17 cellular contexts compared by ENCODE assay signal in the genomic region with DNA sequence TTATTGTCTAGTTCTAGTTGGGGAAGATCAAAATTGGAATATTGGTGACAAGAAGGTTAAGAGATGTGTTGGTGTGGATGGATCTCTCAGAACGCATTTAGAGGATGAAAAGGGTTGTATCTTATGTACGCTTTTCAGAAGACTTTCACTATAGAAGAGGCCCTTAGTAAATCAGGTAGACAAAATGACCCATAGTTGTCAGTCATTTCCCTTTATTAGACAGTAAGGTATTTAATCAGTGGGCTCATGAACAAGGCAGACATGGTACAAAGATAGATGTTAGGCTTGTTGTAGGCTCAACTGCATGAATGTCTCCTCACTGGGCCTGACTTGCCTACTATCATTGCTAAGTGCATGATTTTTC.
A peak's percentile ranks its signal among the peaks of the same experiment; 100 is the strongest.
DNase-seq lines count a peak whose midpoint lies in the region; ATAC-seq and TF ChIP-seq lines count a peak whose summit lies in the region.
"Had no signal": no experiment of that assay in that cellular context is flagged by ENCODE, and none has a peak within 500 bp of the region (broad histone marks: within the 10 kb centered on the region; RNA-seq: fewer than 3 reads in every experiment).

No MANE protein-coding gene starts in this region.

- no peak overlapping the region for H3K4me3 ChIP-seq in Peyer's patch
- H3K4me3 ChIP-seq: esophagus squamous epithelium, MG63, uterus had no signal

- DNase-seq in activated effector memory CD4-positive, alpha-beta T cell treated with Interleukin-2 at 50 U/mL for 16 hours: no peak
- DNase-seq in Peyer's patch (no peak), NCI-H1092 treated with DMSO at 0.1 percent for 48 hours (lab: John Stamatoyannopoulos, UW) (no peak), amniotic stem cell (lab: John Stamatoyannopoulos, UW) (no peak)
- DNase-seq: activated CD8-positive, alpha-beta T cell treated with anti-CD3 and anti-CD28 coated beads, Interleukin-2, amount 10 ng/mL, durations not matched to agents 7 days and 5 days; activated naive CD8-positive, alpha-beta T cell treated with anti-CD3 and anti-CD28 coated beads, Interleukin-2, amount 10 ng/mL, durations not matched to agents 7 days and 5 days; DMS79 treated with DMSO at 0.1 percent for 48 hours; esophagus squamous epithelium; MG63; nucleus accumbens; T-helper 9 cell; uterus had no signal

- H3K27me3 ChIP-seq in Peyer's patch: no peaks in the 10 kb centered on the region
- H3K27me3 ChIP-seq: esophagus squamous epithelium, MG63, uterus had no signal

- no peaks in the 10 kb centered on the region for H3K4me1 ChIP-seq in Peyer's patch
- H3K4me1 ChIP-seq: esophagus squamous epithelium, uterus had no signal

- TF ChIP-seq CTCF in Peyer's patch (IDR thresholded peaks at IDR 0.05): no peak

- H3K36me3 ChIP-seq in Peyer's patch: no peaks in the 10 kb centered on the region
- H3K36me3 ChIP-seq: esophagus squamous epithelium, MG63, uterus had no signal

- no peak overlapping the region for H3K27ac ChIP-seq in Peyer's patch
- H3K27ac ChIP-seq: esophagus squamous epithelium, uterus had no signal

- no peak for TF ChIP-seq POLR2A in Peyer's patch (IDR thresholded peaks at IDR 0.05)

- H3K9me3 ChIP-seq in Peyer's patch: no peaks in the 10 kb centered on the region
- H3K9me3 ChIP-seq: esophagus squamous epithelium, MG63, uterus had no signal

- ATAC-seq in GM18499 (IDR thresholded peaks at IDR 0.05; ENCODE audit: insufficient read depth, unreplicated experiment) (peak; percentile 33), GM19397 (IDR thresholded peaks at IDR 0.05; ENCODE audit: unreplicated experiment) (peak; percentile 21), HG02678 (IDR thresholded peaks at IDR 0.05; ENCODE audit: unreplicated experiment) (peak; percentile 40), HG03280 (IDR thresholded peaks at IDR 0.05; ENCODE audit: unreplicated experiment) (peak; percentile 67)
- ATAC-seq: activated CD8-positive, alpha-beta T cell treated with anti-CD3 and anti-CD28 coated beads, Interleukin-2, amount 10 ng/mL, durations not matched to agents 7 days and 5 days; Right ventricle myocardium inferior had no signal
